Comparison of ENCODE assay signal across 23 cellular contexts in genomic region chr17:5897320-5897911, GRCh38.
DNase-seq lines count a peak whose midpoint lies in the region; ATAC-seq, FAIRE-seq and TF ChIP-seq lines count a peak whose summit lies in the region.
"Had no signal": no experiment of that assay in that cellular context is flagged by ENCODE, and none has a peak within 500 bp of the region (broad histone marks: within the 10 kb centered on the region; RNA-seq: fewer than 3 reads in every experiment).

No MANE protein-coding gene starts in this region.

- no peaks in the 10 kb centered on the region for H3K36me3 Mint-ChIP-seq in nephron progenitor cell (ENCODE audit: low read depth)

- intact Hi-C loops in endothelial cell of umbilical vein (cut with micrococcal nuclease): no loop called here
- intact Hi-C loops in PC-9 (cut with micrococcal nuclease; ENCODE audit: unreplicated experiment): no loop called here

- no peak for TF ChIP-seq EP300 in gastroesophageal sphincter (IDR thresholded peaks at IDR 0.05)

- no peak for ATAC-seq in gastroesophageal sphincter
- ATAC-seq in esophagus mucosa: no peak
- no peak for ATAC-seq in HG03175 (IDR thresholded peaks at IDR 0.05; ENCODE audit: unreplicated experiment)
- ATAC-seq: left colon had no signal

- peak overlapping the region; percentile 45 for H3K27ac Mint-ChIP-seq in nephron progenitor cell
- H3K27ac Mint-ChIP-seq: activated CD4-positive, alpha-beta T cell treated with anti-CD3 and anti-CD28 coated beads, Interleukin-2, amount 10 ng/mL, durations not matched to agents 24 days and 14 days; HFFc6 had no signal

- BruUV-seq in endothelial cell of umbilical vein (replicated peaks; lab: Mats Ljungman, UMichigan) (no TSS peak), PC-9 (replicated peaks; lab: Mats Ljungman, UMichigan) (no TSS peak)

- H3F3A ChIP-seq in PC-9 (ENCODE audit: insufficient read depth, low read depth): no peaks in the 10 kb centered on the region

- no peaks in the 10 kb centered on the region for H3K9me1 ChIP-seq in endothelial cell of umbilical vein (replicated peaks; ENCODE audit: control insufficient read depth, extremely low read depth, insufficient read depth, low read length)

- H3K27ac ChIP-seq in endothelial cell of umbilical vein (ENCODE audit: insufficient read depth, low read depth, low read length): no peak overlapping the region
- no peak overlapping the region for H3K27ac ChIP-seq in PC-9
- H3K27ac ChIP-seq in gastroesophageal sphincter: no peak overlapping the region
- H3K27ac ChIP-seq: KMS-11, neutrophil, right atrium auricular region, suprapubic skin had no signal

- no peaks in the 10 kb centered on the region for H3K36me3 ChIP-seq in NT2/D1 (ENCODE audit: insufficient read depth, insufficient read length, low read length)
- H3K36me3 ChIP-seq in endothelial cell of umbilical vein (ENCODE audit: control insufficient read depth in 2 of 2, extremely low read depth in 1 of 2, insufficient read depth in 2 of 2, low read length in 2 of 2): no peaks in the 10 kb centered on the region
- H3K36me3 ChIP-seq in PC-9 (ENCODE audit: low read depth): no peaks in the 10 kb centered on the region
- H3K36me3 ChIP-seq in gastroesophageal sphincter: no peaks in the 10 kb centered on the region
- H3K36me3 ChIP-seq: neutrophil, right atrium auricular region, suprapubic skin had no signal

- H3K4me3 Mint-ChIP-seq in nephron progenitor cell: no peak overlapping the region
- H3K4me3 Mint-ChIP-seq: activated CD4-positive, alpha-beta T cell treated with anti-CD3 and anti-CD28 coated beads, Interleukin-2, amount 10 ng/mL, durations not matched to agents 24 days and 14 days; HFFc6 had no signal

- H3K4me3 ChIP-seq in NT2/D1 (ENCODE audit: insufficient read length, low read depth) (no peak overlapping the region), endothelial cell of umbilical vein (replicated peaks in 1 of 3; ENCODE audit: insufficient read depth in 1 of 3, low read depth in 1 of 3, low read length in 3 of 3) (no peak overlapping the region), PC-9 (no peak overlapping the region), gastroesophageal sphincter (no peak overlapping the region)
- H3K4me3 ChIP-seq: right atrium auricular region, suprapubic skin had no signal

- H3K9ac ChIP-seq in NT2/D1 (ENCODE audit: insufficient read length, low read depth): peak overlapping the region; percentile 12
- no peak overlapping the region for H3K9ac ChIP-seq in endothelial cell of umbilical vein (replicated peaks; ENCODE audit: extremely low read depth, insufficient read depth, low read length)
- H3K9ac ChIP-seq: KMS-11 had no signal

- peaks cover under 1% of the 10 kb centered on the region for H3K9me3 Mint-ChIP-seq in nephron progenitor cell

- CTCF ChIA-PET in endothelial cell of umbilical vein (lab: Charles Lee): interaction anchor here (0.6 to 1.1 kb wide), 3 partner anchors 18 to 83 kb away, joined by 3 to 4 read pairs (median 4); no protein-coding TSS in a partner anchor
- CTCF ChIA-PET in PC-9 (lab: Charles Lee): no interaction called here

- FAIRE-seq in endothelial cell of umbilical vein (lab: Jason Lieb, UNC): peak; percentile 70

- H3K4me1 Mint-ChIP-seq in nephron progenitor cell: peaks cover 54% of the 10 kb centered on the region
- H3K4me1 Mint-ChIP-seq: activated CD4-positive, alpha-beta T cell treated with anti-CD3 and anti-CD28 coated beads, Interleukin-2, amount 10 ng/mL, durations not matched to agents 24 days and 14 days had no signal

- dilution Hi-C loops in endothelial cell of umbilical vein (cut with MboI; ENCODE audit: extremely low pct_ligation_motif_present, low sequenced_read_pairs): no loop called here

- H3K79me2 ChIP-seq in endothelial cell of umbilical vein (ENCODE audit: control insufficient read depth, insufficient read depth, low read length) (no peaks in the 10 kb centered on the region), PC-9 (ENCODE audit: low read depth) (no peaks in the 10 kb centered on the region)

- POLR2A ChIA-PET in endothelial cell of umbilical vein (lab: Charles Lee): no interaction called here
- POLR2A ChIA-PET in PC-9 (lab: Charles Lee; ENCODE audit: unreplicated experiment): no interaction called here

- no peaks in the 10 kb centered on the region for H3K9me3 ChIP-seq in NT2/D1 (ENCODE audit: insufficient read depth, low read length)
- H3K9me3 ChIP-seq in endothelial cell of umbilical vein (replicated peaks; ENCODE audit: control insufficient read depth, insufficient read depth, low read length): no peaks in the 10 kb centered on the region
- no peaks in the 10 kb centered on the region for H3K9me3 ChIP-seq in PC-9 (ENCODE audit: insufficient read depth, low read depth)
- peaks cover 0 to 3% (median 0%) of the 10 kb centered on the region in 3 donors for H3K9me3 ChIP-seq in gastroesophageal sphincter
- H3K9me3 ChIP-seq: neutrophil, right atrium auricular region, suprapubic skin had no signal

- no peaks in the 10 kb centered on the region for H3K9me2 ChIP-seq in PC-9 (ENCODE audit: insufficient read depth)

- H3K27me3 ChIP-seq in NT2/D1 (ENCODE audit: insufficient read depth, insufficient read length): no peaks in the 10 kb centered on the region
- peaks cover 2 to 11% of the 10 kb centered on the region in 2 experiments for H3K27me3 ChIP-seq in endothelial cell of umbilical vein (ENCODE audit: control insufficient read depth in 2 of 2, insufficient read depth in 2 of 2, low read length in 2 of 2)
- peaks cover 74% of the 10 kb centered on the region for H3K27me3 ChIP-seq in PC-9 (ENCODE audit: insufficient read depth, low read depth)
- peaks cover 53% of the 10 kb centered on the region for H3K27me3 ChIP-seq in gastroesophageal sphincter
- H3K27me3 ChIP-seq: right atrium auricular region had no signal

- peak; percentile 37 for DNase-seq in Daoy (ENCODE audit: low read depth)
- peak; percentile 68 for DNase-seq in NT2/D1 (ENCODE audit: low read depth, low spot score)
- peak; percentile 47 for DNase-seq in endothelial cell of umbilical vein (ENCODE audit: low read depth, low spot score)
- DNase-seq in nephron progenitor cell: no peak
- no peak for DNase-seq in PC-9
- DNase-seq: activated CD4-positive, alpha-beta T cell treated with anti-CD3 and anti-CD28 coated beads, Interleukin-2, amount 10 ng/mL, durations not matched to agents 24 days and 14 days; activated CD8-positive, alpha-beta memory T cell treated with anti-CD3 and anti-CD28 coated beads, Interleukin-2, amount 50 U/mL, for 4 hours; DMS53; HFFc6; hippocampal formation; left colon; MV-4-11; NCI-H2081; NCI-H524; Right ventricle myocardium superior; SW 1271 had no signal

- TF ChIP-seq CTCF in endothelial cell of umbilical vein (IDR thresholded peaks at IDR 0.05; ENCODE audit: extremely low read depth in 1 of 2, insufficient read depth in 1 of 2, low read depth in 1 of 2, low read length in 2 of 2): no peak
- TF ChIP-seq CTCF in nephron progenitor cell (IDR thresholded peaks at IDR 0.05): no peak
- TF ChIP-seq CTCF in PC-9 (conservative IDR thresholded peaks at IDR 0.05): no peak
- TF ChIP-seq CTCF in gastroesophageal sphincter (IDR thresholded peaks at IDR 0.05): no peak

- TF ChIP-seq POLR2A in endothelial cell of umbilical vein (IDR thresholded peaks at IDR 0.05; ENCODE audit: low read depth, low read length): no peak
- no peak for TF ChIP-seq POLR2A in gastroesophageal sphincter (IDR thresholded peaks at IDR 0.05)

- peak overlapping the region; percentile 94 for H2AFZ ChIP-seq in endothelial cell of umbilical vein (ENCODE audit: low read depth, low read length)
- H2AFZ ChIP-seq in PC-9: no peak overlapping the region

- H3K4me2 ChIP-seq in endothelial cell of umbilical vein (ENCODE audit: insufficient read depth, low read length): no peak overlapping the region
- no peak overlapping the region for H3K4me2 ChIP-seq in PC-9
- H3K4me2 ChIP-seq: KMS-11 had no signal

- H3K4me1 ChIP-seq in NT2/D1 (ENCODE audit: insufficient read depth, insufficient read length) (peaks cover 8% of the 10 kb centered on the region), endothelial cell of umbilical vein (ENCODE audit: control insufficient read depth, extremely low read depth, insufficient read depth, low read length) (peaks cover 7% of the 10 kb centered on the region), PC-9 (replicated peaks; ENCODE audit: insufficient read depth) (no peaks in the 10 kb centered on the region), gastroesophageal sphincter (no peaks in the 10 kb centered on the region)
- H3K4me1 ChIP-seq: right atrium auricular region, suprapubic skin had no signal

- H4K20me1 ChIP-seq in endothelial cell of umbilical vein (replicated peaks; ENCODE audit: control insufficient read depth, extremely low read depth, insufficient read depth, low read length) (no peaks in the 10 kb centered on the region), PC-9 (ENCODE audit: insufficient read depth) (no peaks in the 10 kb centered on the region)

- peaks cover 16% of the 10 kb centered on the region for H3K27me3 Mint-ChIP-seq in nephron progenitor cell (ENCODE audit: low read depth, poor library complexity)

- 8% methylated on average over 2 of the region's 14 CpGs; no CpG with 5 or more reads in 1 of the 2 donors for WGBS in gastroesophageal sphincter (ENCODE audit: low coverage in 1 of 2), 2 donors

TF ChIP-seq in endothelial cell of umbilical vein, 7 proteins besides CTCF, POLR2A, EP300 and RAD21:
- no peak for TF ChIP-seq GATA2 (IDR thresholded peaks at IDR 0.05; ENCODE audit: insufficient read depth, insufficient read length, low read depth, low read length)
- no peak for TF ChIP-seq JUN (IDR thresholded peaks at IDR 0.05; ENCODE audit: borderline replicate concordance, insufficient read depth, insufficient read length, low read depth)
- TF ChIP-seq POLR2AphosphoS5 (IDR thresholded peaks at IDR 0.05; ENCODE audit: insufficient read depth, low read depth, low read length): no peak
- TF ChIP-seq MYC (IDR thresholded peaks at IDR 0.05; ENCODE audit: low read depth, low read length): no peak
- TF ChIP-seq, protein P1, sequence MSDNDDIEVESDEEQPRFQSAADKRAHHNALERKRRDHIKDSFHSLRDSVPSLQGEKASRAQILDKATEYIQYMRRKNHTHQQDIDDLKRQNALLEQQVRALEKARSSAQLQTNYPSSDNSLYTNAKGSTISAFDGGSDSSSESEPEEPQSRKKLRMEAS (IDR thresholded peaks at IDR 0.05; ENCODE audit: insufficient read depth, insufficient read length): no peak
- TF ChIP-seq FOS (IDR thresholded peaks at IDR 0.05; ENCODE audit: borderline replicate concordance, insufficient read depth, low read length): no peak
- TF ChIP-seq EZH2 (IDR thresholded peaks at IDR 0.05; ENCODE audit: borderline replicate concordance, low read depth, low read length, severe bottlenecking): no peak
TF ChIP-seq in endothelial cell of umbilical vein: peak in this region for 0.

Comparison
In these comparisons a context has a peak if more than half of its experiments do, and no peak if none do; other contexts are left out.
1. DNase-seq: peak in Daoy (single experiment), NT2/D1 (single experiment) and endothelial cell of umbilical vein (single experiment); none in nephron progenitor cell (single experiment) and PC-9 (0 of 2).